In the genomic region with DNA sequence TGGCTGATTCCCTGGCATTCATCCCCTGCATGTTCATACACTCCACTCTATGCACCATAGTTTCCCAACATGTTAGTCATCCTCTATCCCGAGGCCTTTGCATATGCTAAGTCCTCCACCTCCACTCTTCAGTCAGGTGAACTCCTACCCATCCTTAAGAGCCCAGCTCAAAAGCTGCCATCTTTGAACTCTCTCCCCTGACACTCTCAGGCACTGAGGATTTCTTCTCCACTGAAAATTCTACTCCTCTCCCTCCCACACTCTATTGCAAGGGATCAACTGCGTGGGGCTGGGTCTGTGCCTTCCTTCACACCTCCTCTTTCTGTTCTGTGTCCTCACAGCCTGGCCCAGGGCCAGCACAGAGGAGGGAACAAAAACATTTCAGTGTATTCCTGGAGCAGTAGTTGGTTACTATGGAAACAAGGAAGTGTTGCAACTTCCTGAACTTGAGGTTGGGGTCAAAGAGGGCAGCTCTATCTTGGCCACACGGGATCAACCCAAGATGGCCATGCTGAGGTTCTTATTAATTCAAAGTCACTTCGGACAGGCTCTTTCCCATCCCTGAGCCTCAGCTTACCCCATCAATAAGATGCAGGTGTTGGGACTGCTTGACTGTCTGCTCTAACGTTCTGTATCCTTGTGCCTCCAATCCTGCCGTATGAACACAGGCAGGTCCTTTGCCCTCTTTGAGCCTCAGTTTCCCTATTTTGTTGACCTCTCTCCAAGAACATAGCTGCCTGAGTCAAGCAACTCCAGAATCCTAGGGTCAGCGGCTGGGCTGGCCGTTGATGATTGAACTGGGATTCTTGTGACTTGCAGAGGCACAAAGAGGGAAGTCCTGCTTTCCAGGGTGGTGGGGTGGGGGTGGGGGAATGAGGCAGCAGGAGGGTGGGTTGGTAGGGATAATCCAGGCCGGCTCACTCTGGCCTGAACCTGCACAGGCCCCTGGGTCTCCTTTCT, we compare ENCODE assay signal across 8 cellular contexts. TPM values are rescaled to one million over a fixed set of nuclear protein-coding genes. Genes with fewer than 3 reads are reported as not detected.
DNase-seq lines count a peak whose midpoint lies in the region; ATAC-seq and TF ChIP-seq lines count a peak whose summit lies in the region.

No MANE protein-coding gene starts in this region.

- no peaks in the 10 kb centered on the region for H3K27me3 Mint-ChIP-seq in activated naive CD8-positive, alpha-beta T cell treated with anti-CD3 and anti-CD28 coated beads, Interleukin-2, amount 10 ng/mL, durations not matched to agents 7 days and 5 days
- no peaks in the 10 kb centered on the region for H3K27me3 Mint-ChIP-seq in progenitor cell of endocrine pancreas

- H3K9me3 Mint-ChIP-seq in activated naive CD8-positive, alpha-beta T cell treated with anti-CD3 and anti-CD28 coated beads, Interleukin-2, amount 10 ng/mL, durations not matched to agents 7 days and 5 days = no peaks in the 10 kb centered on the region
- H3K9me3 Mint-ChIP-seq in progenitor cell of endocrine pancreas (ENCODE audit: low read depth) = no peaks in the 10 kb centered on the region

- no peaks in the 10 kb centered on the region for H3K27me3 ChIP-seq in cardiac muscle cell

- peak; percentile 46 for ATAC-seq in activated naive CD8-positive, alpha-beta T cell treated with anti-CD3 and anti-CD28 coated beads, Interleukin-2, amount 10 ng/mL, durations not matched to agents 7 days and 5 days (ENCODE audit: low read depth)
- ATAC-seq in GM18873 (IDR thresholded peaks at IDR 0.05; ENCODE audit: low FRiP score, unreplicated experiment) (no peak), GM18909 (IDR thresholded peaks at IDR 0.05; ENCODE audit: poor library complexity, unreplicated experiment) (no peak)

- peak overlapping the region; percentile 29 for H3K4me3 Mint-ChIP-seq in activated naive CD8-positive, alpha-beta T cell treated with anti-CD3 and anti-CD28 coated beads, Interleukin-2, amount 10 ng/mL, durations not matched to agents 7 days and 5 days
- no peak overlapping the region for H3K4me3 Mint-ChIP-seq in progenitor cell of endocrine pancreas (ENCODE audit: low read depth)

- TF ChIP-seq CTCF in cardiac muscle cell (IDR thresholded peaks at IDR 0.05; ENCODE audit: low read depth, low read length) (no peak), progenitor cell of endocrine pancreas (IDR thresholded peaks at IDR 0.05; ENCODE audit: unreplicated experiment) (no peak)

- POLR2A ChIA-PET in activated naive CD8-positive, alpha-beta T cell treated with anti-CD3 and anti-CD28 coated beads, Interleukin-2, amount 10 ng/mL, durations not matched to agents 7 days and 5 days (lab: Charles Lee) = interaction anchor here (0.6 kb wide), 1 partner anchor 59 kb away, joined by 3 read pairs; no protein-coding TSS in a partner anchor

- H3K36me3 ChIP-seq in cardiac muscle cell = no peaks in the 10 kb centered on the region

- peak overlapping the region; percentile 67 for H3K27ac Mint-ChIP-seq in activated naive CD8-positive, alpha-beta T cell treated with anti-CD3 and anti-CD28 coated beads, Interleukin-2, amount 10 ng/mL, durations not matched to agents 7 days and 5 days
- peak overlapping the region; percentile 31 for H3K27ac Mint-ChIP-seq in progenitor cell of endocrine pancreas

- H3K36me3 Mint-ChIP-seq in activated naive CD8-positive, alpha-beta T cell treated with anti-CD3 and anti-CD28 coated beads, Interleukin-2, amount 10 ng/mL, durations not matched to agents 7 days and 5 days = no peaks in the 10 kb centered on the region
- no peaks in the 10 kb centered on the region for H3K36me3 Mint-ChIP-seq in progenitor cell of endocrine pancreas (ENCODE audit: insufficient read depth)

- H3K4me1 ChIP-seq in cardiac muscle cell (ENCODE audit: low read depth) = peaks cover 51% of the 10 kb centered on the region

- peak; percentile 78 for DNase-seq in GDM1 (lab: John Stamatoyannopoulos, UW)
- DNase-seq in LHCN-M2 (ENCODE audit: low read depth) = peak; percentile 89
- no peak for DNase-seq in activated naive CD8-positive, alpha-beta T cell treated with anti-CD3 and anti-CD28 coated beads, Interleukin-2, amount 10 ng/mL, durations not matched to agents 7 days and 5 days
- peak in 1 of 2 donors; percentile 96 for DNase-seq in cardiac muscle cell (ENCODE audit: low read depth in 1 of 2, low spot score in 1 of 2)
- DNase-seq in progenitor cell of endocrine pancreas (ENCODE audit: low spot score, unreplicated experiment) = no peak
- DNase-seq in 8988T = no peak

- H3K4me3 ChIP-seq in cardiac muscle cell = no peak overlapping the region

- H3K9me3 ChIP-seq in cardiac muscle cell (ENCODE audit: low read depth) = no peaks in the 10 kb centered on the region

- H3K27ac ChIP-seq in cardiac muscle cell = peak overlapping the region; percentile 25

- peaks cover 21% of the 10 kb centered on the region for H3K4me1 Mint-ChIP-seq in activated naive CD8-positive, alpha-beta T cell treated with anti-CD3 and anti-CD28 coated beads, Interleukin-2, amount 10 ng/mL, durations not matched to agents 7 days and 5 days
- H3K4me1 Mint-ChIP-seq in progenitor cell of endocrine pancreas (ENCODE audit: low read depth) = peaks cover 48% of the 10 kb centered on the region

RNA-seq across cellular contexts. Expression of gene ZMIZ1, which starts 15.5 kb away (rescaled TPM):
- total RNA-seq in LHCN-M2 (2014; rRNA removed) = 10.6 and 12.5 TPM in 2 replicates
- polyA plus RNA-seq in LHCN-M2 (2012) = 15.8 TPM
- 10 to 100 TPM; 28.8 to 29.3 TPM for total RNA-seq in activated naive CD8-positive, alpha-beta T cell treated with anti-CD3 and anti-CD28 coated beads, Interleukin-2, amount 10 ng/mL, durations not matched to agents 7 days and 5 days
- 57.1 and 78.8 TPM in 2 replicates for total RNA-seq in cardiac muscle cell
- 48.2 and 57.7 TPM in 2 replicates for polyA plus RNA-seq in cardiac muscle cell
- total RNA-seq in progenitor cell of endocrine pancreas = 81.6 and 85.2 TPM in 2 replicates

Comparison
In these comparisons a context has a peak if more than half of its experiments do, and no peak if none do; other contexts are left out.
1. DNase-seq: peak in GDM1 (single experiment) and LHCN-M2 (single experiment); none in activated naive CD8-positive, alpha-beta T cell treated with anti-CD3 and anti-CD28 coated beads, Interleukin-2, amount 10 ng/mL, durations not matched to agents 7 days and 5 days (single experiment), progenitor cell of endocrine pancreas (single experiment) and 8988T (single experiment).